In the genomic region with DNA sequence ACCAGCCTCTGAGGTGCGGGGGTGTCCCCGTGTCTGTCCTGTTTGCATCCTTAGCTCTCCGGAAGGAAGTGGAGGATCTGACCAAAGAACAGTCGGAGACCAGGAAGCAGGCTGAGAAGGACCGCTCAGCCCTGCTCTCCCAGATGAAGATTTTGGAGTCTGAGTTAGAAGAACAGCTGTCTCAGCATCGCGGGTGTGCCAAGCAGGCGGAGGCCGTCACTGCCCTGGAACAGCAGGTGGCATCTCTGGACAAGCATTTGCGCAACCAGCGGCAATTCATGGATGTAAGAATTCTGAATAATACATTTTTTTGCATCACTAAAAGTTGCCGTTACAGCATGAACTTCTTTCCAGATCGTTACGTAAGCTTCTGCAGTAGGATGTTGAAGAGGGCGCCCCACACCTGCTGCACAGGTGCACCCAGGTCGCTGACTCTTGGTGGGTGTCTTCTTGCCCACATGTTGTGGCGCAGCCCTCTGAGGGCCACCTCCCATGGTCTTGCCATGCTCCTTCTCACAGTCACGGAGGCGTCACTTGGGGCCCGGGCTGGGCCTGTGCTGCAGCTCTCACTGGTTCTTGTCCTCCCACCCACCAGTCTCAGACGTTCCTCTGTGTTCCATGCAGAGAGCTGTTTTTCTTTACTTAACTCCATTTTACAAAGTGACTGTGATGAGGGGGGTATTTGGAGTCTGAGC, we compare ENCODE assay signal across 19 cellular contexts.
A peak's percentile ranks its signal among the peaks of the same experiment; 100 is the strongest.
DNase-seq lines count a peak whose midpoint lies in the region; ATAC-seq, FAIRE-seq and TF ChIP-seq lines count a peak whose summit lies in the region.
"Had no signal": no experiment of that assay in that cellular context is flagged by ENCODE, and none has a peak within 500 bp of the region (broad histone marks: within the 10 kb centered on the region; RNA-seq: fewer than 3 reads in every experiment).

No MANE protein-coding gene starts in this region.

- H3K36me3 Mint-ChIP-seq in chondrocyte (ENCODE audit: low read depth) (peaks cover 28% of the 10 kb centered on the region), neural crest cell (ENCODE audit: low read depth) (peaks cover 11% of the 10 kb centered on the region), GM23338 (ENCODE audit: low read depth) (peaks cover 47% of the 10 kb centered on the region)

- H3K79me2 ChIP-seq in GM23338 (replicated peaks; ENCODE audit: insufficient read depth), result no peaks in the 10 kb centered on the region

- H3K27ac ChIP-seq in aorta (ENCODE audit: low read depth in 1 of 2, low read length in 2 of 2), result no peak overlapping the region
- no peak overlapping the region for H3K27ac ChIP-seq in GM23338 (ENCODE audit: low read depth)
- H3K27ac ChIP-seq: C4-2B had no signal

- no peaks in the 10 kb centered on the region for H3K36me3 ChIP-seq in aorta (ENCODE audit: control insufficient read depth in 1 of 2, insufficient read depth in 2 of 2, low read length in 1 of 2)
- peaks cover 2% of the 10 kb centered on the region for H3K36me3 ChIP-seq in GM23338 (ENCODE audit: insufficient read depth)

- H3K4me3 ChIP-seq in aorta (ENCODE audit: low read length in 2 of 2) (no peak overlapping the region), GM23338 (no peak overlapping the region)

- H3K27me3 Mint-ChIP-seq in chondrocyte (ENCODE audit: low read depth) (no peaks in the 10 kb centered on the region), neural crest cell (ENCODE audit: low read depth) (no peaks in the 10 kb centered on the region), GM23338 (ENCODE audit: insufficient read depth, low read depth, poor library complexity) (peaks cover 3% of the 10 kb centered on the region)
- H3K27me3 Mint-ChIP-seq: B cell; CD4-positive, alpha-beta memory T cell had no signal

- no peaks in the 10 kb centered on the region for H4K20me1 ChIP-seq in GM23338 (replicated peaks; ENCODE audit: insufficient read depth)

- H3K27ac Mint-ChIP-seq in chondrocyte (ENCODE audit: unreplicated experiment), result no peak overlapping the region
- peak overlapping the region; percentile 20 for H3K27ac Mint-ChIP-seq in neural crest cell (ENCODE audit: unreplicated experiment)
- H3K27ac Mint-ChIP-seq in GM23338, result no peak overlapping the region
- H3K27ac Mint-ChIP-seq: B cell had no signal

- ATAC-seq in left ventricle myocardium superior, result no peak
- no peak for ATAC-seq in aorta (ENCODE audit: low FRiP score)
- no peak for ATAC-seq in GM23338
- ATAC-seq: HCT116 had no signal

- no peak for FAIRE-seq in frontal cortex (lab: Jason Lieb, UNC)
- FAIRE-seq: A204.1, G401.6, GM12891, GM19239, H1 had no signal

- TF ChIP-seq CTCF in chondrocyte (IDR thresholded peaks at IDR 0.05) (no peak), neural crest cell (conservative IDR thresholded peaks at IDR 0.05) (no peak), GM23338 (conservative IDR thresholded peaks at IDR 0.05; ENCODE audit: low read depth in 2 of 2) (no peak)

- H3K4me2 ChIP-seq in GM23338, result no peak overlapping the region

- DNase-seq in left ventricle myocardium superior (peak; percentile 13), cardiac septum (ENCODE audit: low spot score) (no peak), chondrocyte (ENCODE audit: low spot score) (peak; percentile 55), neural crest cell (ENCODE audit: low read depth, low spot score) (no peak), aorta (peak; percentile 12 to 62), frontal cortex (ENCODE audit: low spot score in 2 of 2) (no peak), GM23338 (ENCODE audit: low spot score) (no peak), DMS53 (lab: John Stamatoyannopoulos, UW) (no peak)
- DNase-seq: CD4-positive, alpha-beta memory T cell; DMS79 treated with DMSO at 0.1 percent for 48 hours; EL had no signal

- H3K27me3 ChIP-seq in aorta (ENCODE audit: control insufficient read depth in 1 of 2, insufficient read depth in 2 of 2, low read length in 1 of 2), result no peaks in the 10 kb centered on the region
- H3K27me3 ChIP-seq in GM23338 (ENCODE audit: insufficient read depth), result no peaks in the 10 kb centered on the region

- intact Hi-C loops in left ventricle myocardium superior (cut with micrococcal nuclease), result no loop called here
- intact Hi-C loops in cardiac septum (cut with DNase I), result no loop called here
- intact Hi-C loops in aorta (cut with DNase I), result no loop called here

- H3K4me3 Mint-ChIP-seq in chondrocyte (ENCODE audit: unreplicated experiment) (no peak overlapping the region), neural crest cell (no peak overlapping the region), GM23338 (no peak overlapping the region)
- H3K4me3 Mint-ChIP-seq: B cell; CD4-positive, alpha-beta memory T cell had no signal

- H3K9me2 ChIP-seq in GM23338 (ENCODE audit: insufficient read depth), result no peaks in the 10 kb centered on the region

- H3K4me1 Mint-ChIP-seq in chondrocyte (ENCODE audit: low read depth) (no peaks in the 10 kb centered on the region), neural crest cell (peaks cover 8% of the 10 kb centered on the region), GM23338 (no peaks in the 10 kb centered on the region)
- H3K4me1 Mint-ChIP-seq: B cell had no signal

- no peak overlapping the region for H2AFZ ChIP-seq in GM23338

- H3K9me3 Mint-ChIP-seq in chondrocyte (ENCODE audit: low read depth) (no peaks in the 10 kb centered on the region), neural crest cell (no peaks in the 10 kb centered on the region), GM23338 (no peaks in the 10 kb centered on the region)
- H3K9me3 Mint-ChIP-seq: CD4-positive, alpha-beta memory T cell had no signal

- H3K4me1 ChIP-seq in aorta (ENCODE audit: control insufficient read depth in 1 of 2, insufficient read depth in 2 of 2, low read length in 2 of 2), result no peaks in the 10 kb centered on the region
- no peaks in the 10 kb centered on the region for H3K4me1 ChIP-seq in GM23338 (ENCODE audit: insufficient read depth)

- WGBS in aorta, 2 donors, result 95 to 96% methylated on average over 21 of the region's 21 CpGs

- no peaks in the 10 kb centered on the region for H3F3A ChIP-seq in GM23338 (replicated peaks; ENCODE audit: low read depth)

- no peaks in the 10 kb centered on the region for H3K9me3 ChIP-seq in aorta (ENCODE audit: control insufficient read depth, low read length)

TF ChIP-seq in GM23338, 12 proteins besides CTCF, POLR2A, EP300 and RAD21 (continues in another document):
- TF ChIP-seq, protein P1, sequence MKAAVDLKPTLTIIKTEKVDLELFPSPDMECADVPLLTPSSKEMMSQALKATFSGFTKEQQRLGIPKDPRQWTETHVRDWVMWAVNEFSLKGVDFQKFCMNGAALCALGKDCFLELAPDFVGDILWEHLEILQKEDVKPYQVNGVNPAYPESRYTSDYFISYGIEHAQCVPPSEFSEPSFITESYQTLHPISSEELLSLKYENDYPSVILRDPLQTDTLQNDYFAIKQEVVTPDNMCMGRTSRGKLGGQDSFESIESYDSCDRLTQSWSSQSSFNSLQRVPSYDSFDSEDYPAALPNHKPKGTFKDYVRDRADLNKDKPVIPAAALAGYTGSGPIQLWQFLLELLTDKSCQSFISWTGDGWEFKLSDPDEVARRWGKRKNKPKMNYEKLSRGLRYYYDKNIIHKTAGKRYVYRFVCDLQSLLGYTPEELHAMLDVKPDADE (IDR thresholded peaks at IDR 0.05), result no peak
- TF ChIP-seq, protein P2, sequence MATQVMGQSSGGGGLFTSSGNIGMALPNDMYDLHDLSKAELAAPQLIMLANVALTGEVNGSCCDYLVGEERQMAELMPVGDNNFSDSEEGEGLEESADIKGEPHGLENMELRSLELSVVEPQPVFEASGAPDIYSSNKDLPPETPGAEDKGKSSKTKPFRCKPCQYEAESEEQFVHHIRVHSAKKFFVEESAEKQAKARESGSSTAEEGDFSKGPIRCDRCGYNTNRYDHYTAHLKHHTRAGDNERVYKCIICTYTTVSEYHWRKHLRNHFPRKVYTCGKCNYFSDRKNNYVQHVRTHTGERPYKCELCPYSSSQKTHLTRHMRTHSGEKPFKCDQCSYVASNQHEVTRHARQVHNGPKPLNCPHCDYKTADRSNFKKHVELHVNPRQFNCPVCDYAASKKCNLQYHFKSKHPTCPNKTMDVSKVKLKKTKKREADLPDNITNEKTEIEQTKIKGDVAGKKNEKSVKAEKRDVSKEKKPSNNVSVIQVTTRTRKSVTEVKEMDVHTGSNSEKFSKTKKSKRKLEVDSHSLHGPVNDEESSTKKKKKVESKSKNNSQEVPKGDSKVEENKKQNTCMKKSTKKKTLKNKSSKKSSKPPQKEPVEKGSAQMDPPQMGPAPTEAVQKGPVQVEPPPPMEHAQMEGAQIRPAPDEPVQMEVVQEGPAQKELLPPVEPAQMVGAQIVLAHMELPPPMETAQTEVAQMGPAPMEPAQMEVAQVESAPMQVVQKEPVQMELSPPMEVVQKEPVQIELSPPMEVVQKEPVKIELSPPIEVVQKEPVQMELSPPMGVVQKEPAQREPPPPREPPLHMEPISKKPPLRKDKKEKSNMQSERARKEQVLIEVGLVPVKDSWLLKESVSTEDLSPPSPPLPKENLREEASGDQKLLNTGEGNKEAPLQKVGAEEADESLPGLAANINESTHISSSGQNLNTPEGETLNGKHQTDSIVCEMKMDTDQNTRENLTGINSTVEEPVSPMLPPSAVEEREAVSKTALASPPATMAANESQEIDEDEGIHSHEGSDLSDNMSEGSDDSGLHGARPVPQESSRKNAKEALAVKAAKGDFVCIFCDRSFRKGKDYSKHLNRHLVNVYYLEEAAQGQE (IDR thresholded peaks at IDR 0.05; ENCODE audit: unreplicated experiment), result no peak
- TF ChIP-seq JUNB (IDR thresholded peaks at IDR 0.05; ENCODE audit: unreplicated experiment), result no peak
- TF ChIP-seq ZNF114 (CRISPR knock-in tag; IDR thresholded peaks at IDR 0.05), result no peak
- TF ChIP-seq EZH2 (IDR thresholded peaks at IDR 0.05; ENCODE audit: low read depth, unreplicated experiment), result no peak
- no peak for TF ChIP-seq POLR2AphosphoS5 (IDR thresholded peaks at IDR 0.05; ENCODE audit: low read depth)
- no peak for TF ChIP-seq EZH2phosphoT487 (IDR thresholded peaks at IDR 0.05; ENCODE audit: unreplicated experiment)
- TF ChIP-seq NANOG (IDR thresholded peaks at IDR 0.05; ENCODE audit: borderline replicate concordance), result no peak
- TF ChIP-seq ZNF331 (CRISPR knock-in tag; IDR thresholded peaks at IDR 0.05; ENCODE audit: low read depth), result no peak

Comparison
In these comparisons a context has a peak if more than half of its experiments do, and no peak if none do; other contexts are left out.
1. DNase-seq: peak in left ventricle myocardium superior (single experiment), chondrocyte (single experiment) and aorta (2 of 2); none in cardiac septum (single experiment), neural crest cell (single experiment), frontal cortex (0 of 2), GM23338 (single experiment) and DMS53 (single experiment).